10 cellular contexts compared by ENCODE assay signal in genomic region chr5:139363937-139364336, GRCh38. TPM values are rescaled to one million over a fixed set of nuclear protein-coding genes. Genes with fewer than 3 reads are reported as not detected.
"Had no signal": no experiment of that assay in that cellular context is flagged by ENCODE, and none has a peak within 500 bp of the region (broad histone marks: within the 10 kb centered on the region; RNA-seq: fewer than 3 reads in every experiment).

No MANE protein-coding gene starts in this region.

- H3K27ac Mint-ChIP-seq: neural progenitor cell; T-helper 2 cell treated with Interferon-gamma antibody and Interleukin-4, amounts not matched to agents 5 μg/mL and 100 μg/mL, for 36 hours had no signal

- H3K4me3 Mint-ChIP-seq: neural progenitor cell; T-helper 2 cell treated with Interferon-gamma antibody and Interleukin-4, amounts not matched to agents 5 μg/mL and 100 μg/mL, for 36 hours had no signal

- ATAC-seq: pancreas had no signal

- DNase-seq: activated CD4-positive, CD25-positive, alpha-beta regulatory T cell treated with anti-CD3 and anti-CD28 coated beads, Interleukin-2, amount 50 U/mL, for 72 hours; activated naive CD4-positive, alpha-beta T cell; foreskin melanocyte; pancreas; SHP77 treated with DMSO at 0.1 percent for 48 hours; substantia nigra; transverse colon had no signal

- H3K9me3 Mint-ChIP-seq: neural progenitor cell; T-helper 2 cell treated with Interferon-gamma antibody and Interleukin-4, amounts not matched to agents 5 μg/mL and 100 μg/mL, for 36 hours had no signal

- H3K4me1 Mint-ChIP-seq: neural progenitor cell had no signal

RNA-seq across cellular contexts. Expression of gene SLC23A1, which starts 19.2 kb away (rescaled TPM):
- total RNA-seq: cardiac muscle cell had no signal
